In the genomic region with DNA sequence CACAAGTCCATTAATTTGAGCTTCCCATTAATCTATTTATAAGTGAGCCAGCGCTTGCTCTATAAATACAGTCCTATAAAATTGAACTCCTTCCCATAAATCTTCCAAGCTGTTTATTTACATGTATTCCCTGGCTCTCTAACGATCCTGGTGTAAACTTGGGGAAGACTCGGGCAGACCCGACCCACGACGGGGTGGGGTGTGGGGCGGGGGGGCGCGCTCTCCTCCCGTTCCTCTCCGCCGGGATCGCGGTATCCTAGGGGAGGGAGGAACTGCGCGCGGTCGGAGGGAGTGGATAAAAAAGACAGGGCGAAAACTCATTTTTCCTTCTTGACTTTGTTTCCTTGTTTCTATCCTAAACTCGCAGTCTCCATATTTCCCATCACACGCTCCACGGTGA, we compare ENCODE assay signal across 15 cellular contexts. TPM values are rescaled to one million over a fixed set of nuclear protein-coding genes. Genes with fewer than 3 reads are reported as not detected.
DNase-seq lines count a peak whose midpoint lies in the region; ATAC-seq and TF ChIP-seq lines count a peak whose summit lies in the region.
"Had no signal": no experiment of that assay in that cellular context is flagged by ENCODE, and none has a peak within 500 bp of the region (broad histone marks: within the 10 kb centered on the region; RNA-seq: fewer than 3 reads in every experiment).

No MANE protein-coding gene starts in this region.

- H3K9me3 Mint-ChIP-seq in chondrocyte (ENCODE audit: low read depth): no peaks in the 10 kb centered on the region
- H3K9me3 Mint-ChIP-seq in mesothelial cell of epicardium: no peaks in the 10 kb centered on the region
- H3K9me3 Mint-ChIP-seq: activated CD4-positive, alpha-beta T cell treated with anti-CD3 and anti-CD28 coated beads, Interleukin-2, amount 10 ng/mL, durations not matched to agents 7 days and 5 days had no signal

- ATAC-seq in thoracic aorta (ENCODE audit: insufficient number of reproducible peaks, low FRiP score, low read depth) (no peak), HG02852 (IDR thresholded peaks at IDR 0.05; ENCODE audit: unreplicated experiment) (no peak)

- H3K27me3 ChIP-seq in thoracic aorta (replicated peaks; ENCODE audit: insufficient read depth): peaks cover 6% of the 10 kb centered on the region

- no peaks in the 10 kb centered on the region for H3K9me3 ChIP-seq in thoracic aorta
- H3K9me3 ChIP-seq: tibial artery had no signal

- H3K4me3 Mint-ChIP-seq in chondrocyte (ENCODE audit: unreplicated experiment) (peak overlapping the region; percentile 82), mesothelial cell of epicardium (peak overlapping the region; percentile 73)
- H3K4me3 Mint-ChIP-seq: activated CD4-positive, alpha-beta T cell treated with anti-CD3 and anti-CD28 coated beads, Interleukin-2, amount 10 ng/mL, durations not matched to agents 7 days and 5 days had no signal

- H3K4me1 Mint-ChIP-seq in chondrocyte (ENCODE audit: low read depth): peaks cover 23% of the 10 kb centered on the region
- H3K4me1 Mint-ChIP-seq in mesothelial cell of epicardium: peaks cover 27% of the 10 kb centered on the region
- H3K4me1 Mint-ChIP-seq: activated CD4-positive, alpha-beta T cell treated with anti-CD3 and anti-CD28 coated beads, Interleukin-2, amount 10 ng/mL, durations not matched to agents 7 days and 5 days had no signal

- peaks cover 0 to 9% of the 10 kb centered on the region in 2 donors for H3K4me1 ChIP-seq in thoracic aorta (ENCODE audit: control insufficient read depth in 1 of 2, low read depth in 2 of 2)

- H3K27ac ChIP-seq in thoracic aorta: no peak overlapping the region
- H3K27ac ChIP-seq: tibial artery had no signal

- H3K27ac Mint-ChIP-seq in chondrocyte (ENCODE audit: unreplicated experiment) (peak overlapping the region; percentile 86), mesothelial cell of epicardium (peak overlapping the region; percentile 80)
- H3K27ac Mint-ChIP-seq: activated CD4-positive, alpha-beta T cell treated with anti-CD3 and anti-CD28 coated beads, Interleukin-2, amount 10 ng/mL, durations not matched to agents 7 days and 5 days had no signal

- no peaks in the 10 kb centered on the region for H3K36me3 Mint-ChIP-seq in chondrocyte (ENCODE audit: low read depth)
- no peaks in the 10 kb centered on the region for H3K36me3 Mint-ChIP-seq in mesothelial cell of epicardium

- no peaks in the 10 kb centered on the region for H3K27me3 Mint-ChIP-seq in chondrocyte (ENCODE audit: low read depth)
- H3K27me3 Mint-ChIP-seq in mesothelial cell of epicardium (ENCODE audit: low read depth): peaks cover 99% of the 10 kb centered on the region

- DNase-seq in NCI-H82 (lab: John Stamatoyannopoulos, UW): peak; percentile 33
- DNase-seq in NCI-H82 treated with DMSO at 0.1 percent for 48 hours (lab: John Stamatoyannopoulos, UW; ENCODE audit: unreplicated experiment): no peak
- DNase-seq in chondrocyte (ENCODE audit: low spot score): no peak
- no peak for DNase-seq in mesothelial cell of epicardium (ENCODE audit: low spot score in 2 of 2, unreplicated experiment in 2 of 2)
- DNase-seq in thoracic aorta (ENCODE audit: low spot score): no peak
- no peak for DNase-seq in glomerular visceral epithelial cell (ENCODE audit: extremely low spot score)
- no peak for DNase-seq in activated T-cell treated with anti-CD3 and anti-CD28 coated beads for 4 hours
- DNase-seq: ACHN; activated CD4-positive, alpha-beta T cell treated with anti-CD3 and anti-CD28 coated beads, Interleukin-2, amount 10 ng/mL, durations not matched to agents 7 days and 5 days; activated gamma-delta T cell treated with Interleukin-2 at 50 U/mL for 16 hours; tibial artery had no signal

- H3K36me3 ChIP-seq in thoracic aorta: no peaks in the 10 kb centered on the region
- H3K36me3 ChIP-seq: tibial artery had no signal

- TF ChIP-seq CTCF in chondrocyte (IDR thresholded peaks at IDR 0.05): no peak
- TF ChIP-seq CTCF in mesothelial cell of epicardium (IDR thresholded peaks at IDR 0.05; ENCODE audit: unreplicated experiment): no peak
- TF ChIP-seq CTCF in thoracic aorta (IDR thresholded peaks at IDR 0.05): no peak

- H3K4me3 ChIP-seq in thoracic aorta: peak overlapping the region; percentile 32
- H3K4me3 ChIP-seq: tibial artery had no signal

RNA-seq across cellular contexts. Expression of gene TFAP2B, which starts 31.1 kb away (rescaled TPM):
- total RNA-seq in chondrocyte: 6.4 to 16.7 TPM (median 14.8 TPM) in 3 replicates
- 4.9 to 6.8 TPM (median 5.0 TPM) in 3 replicates for total RNA-seq in mesothelial cell of epicardium
- total RNA-seq in thoracic aorta: 1 to 10 TPM in 1 of 2 donors, not detected in 1; 2.5 TPM
- total RNA-seq: activated CD4-positive, alpha-beta T cell treated with anti-CD3 and anti-CD28 coated beads, Interleukin-2, amount 10 ng/mL, durations not matched to agents 7 days and 5 days; HT1080; lung microvascular endothelial cell; pulmonary artery endothelial cell had no signal
